In genomic region chr10:114638874-114639625, GRCh38 we compare ENCODE assay signal across 10 cellular contexts. TPM values are rescaled to one million over a fixed set of nuclear protein-coding genes. Genes with fewer than 3 reads are reported as not detected.
DNase-seq lines count a peak whose midpoint lies in the region; ATAC-seq and TF ChIP-seq lines count a peak whose summit lies in the region.
"Had no signal": no experiment of that assay in that cellular context is flagged by ENCODE, and none has a peak within 500 bp of the region (broad histone marks: within the 10 kb centered on the region; RNA-seq: fewer than 3 reads in every experiment).

No MANE protein-coding gene starts in this region.

- H3K36me3 Mint-ChIP-seq in immature natural killer cell (peaks cover 0 to 4% (median 0%) of the 10 kb centered on the region in 3 donors), H9 (ENCODE audit: insufficient read depth in 1 of 3, low read depth in 3 of 3) (no peaks in the 10 kb centered on the region)

- no peak overlapping the region for H3K4me2 ChIP-seq in H9 (ENCODE audit: insufficient read depth, insufficient read length, low read length)

- H4K8ac ChIP-seq in H9 (replicated peaks; ENCODE audit: insufficient read length, low read depth, low read length) = no peak overlapping the region

- H3K14ac ChIP-seq in H9 (ENCODE audit: insufficient read depth, low read length) = no peak overlapping the region

- H2BK5ac ChIP-seq in H9 (ENCODE audit: insufficient read length, low read length) = no peak overlapping the region

- H3K27ac Mint-ChIP-seq in immature natural killer cell (peak overlapping the region in 1 of 6 donors; percentile 69), H9 (no peak overlapping the region)
- H3K27ac Mint-ChIP-seq: activated CD4-positive, alpha-beta T cell treated with anti-CD3 and anti-CD28 coated beads, Interleukin-2, amount 10 ng/mL, durations not matched to agents 7 days and 5 days had no signal

- no peak overlapping the region for H2BK15ac ChIP-seq in H9 (ENCODE audit: low read depth, low read length)

- H3K23ac ChIP-seq in H9 (ENCODE audit: insufficient read length, low read depth, low read length) = no peak overlapping the region

- no peak overlapping the region for H2BK12ac ChIP-seq in H9 (ENCODE audit: insufficient read length, low read depth, low read length)

- H2AFZ ChIP-seq in H9 (ENCODE audit: low read length) = no peak overlapping the region

- no peak overlapping the region for H2BK20ac ChIP-seq in H9 (ENCODE audit: low read depth, low read length, poor library complexity, severe bottlenecking)

- H3K27me3 Mint-ChIP-seq in immature natural killer cell (ENCODE audit: low read depth in 3 of 3) = peaks cover 3 to 4% (median 4%) of the 10 kb centered on the region in 3 donors
- H3K27me3 Mint-ChIP-seq in H9 (ENCODE audit: low read depth) = peaks cover 1% of the 10 kb centered on the region; the same call in 1 of the 2 replicates

- WGBS in H9 (ENCODE audit: extremely low coverage, insufficient read length, low lambda C conversion rate) = no CpG with 5 or more reads among the region's 7 CpGs
- 72 to 83% methylated on average over 5 to 7 of the region's 7 CpGs for WGBS in transverse colon (ENCODE audit: low coverage in 1 of 2), 2 donors

- no peak for TF ChIP-seq EP300 in transverse colon (IDR thresholded peaks at IDR 0.05; ENCODE audit: low read depth)

- H2BK120ac ChIP-seq in H9 (ENCODE audit: low read depth, low read length, poor library complexity, severe bottlenecking) = no peak overlapping the region

- TF ChIP-seq POLR2A in transverse colon (IDR thresholded peaks at IDR 0.05) = no peak

- H3T11ph ChIP-seq in H9 (ENCODE audit: low read length) = no peak overlapping the region

- H3K9ac ChIP-seq in H9 (ENCODE audit: extremely low read depth, insufficient read length, low read length) = no peak overlapping the region

- H3K4me1 Mint-ChIP-seq in immature natural killer cell (peaks cover 10 to 15% of the 10 kb centered on the region in 2 donors), H9 (peaks cover 2 to 11% of the 10 kb centered on the region in 2 experiments; a peak in 2 of 4 replicates)
- H3K4me1 Mint-ChIP-seq: activated CD4-positive, alpha-beta T cell treated with anti-CD3 and anti-CD28 coated beads, Interleukin-2, amount 10 ng/mL, durations not matched to agents 7 days and 5 days had no signal

- H4K5ac ChIP-seq in H9 (ENCODE audit: insufficient read length, low read depth, low read length) = no peak overlapping the region

- ATAC-seq in HG02852 (IDR thresholded peaks at IDR 0.05; ENCODE audit: unreplicated experiment) = peak; percentile 52

- H3K4me3 Mint-ChIP-seq in immature natural killer cell = peak overlapping the region in 1 of 5 donors; percentile 24
- H3K4me3 Mint-ChIP-seq in H9 = no peak overlapping the region
- H3K4me3 Mint-ChIP-seq: activated CD4-positive, alpha-beta T cell treated with anti-CD3 and anti-CD28 coated beads, Interleukin-2, amount 10 ng/mL, durations not matched to agents 7 days and 5 days had no signal

- H2AK5ac ChIP-seq in H9 (ENCODE audit: insufficient read length, low read length) = no peak overlapping the region

- no peaks in the 10 kb centered on the region for H3K23me2 ChIP-seq in H9 (ENCODE audit: insufficient read length, low read depth, low read length, poor library complexity, severe bottlenecking)

- in situ Hi-C loops in transverse colon (cut with MboI; ENCODE audit: low pct_ligation_motif_present in 1 of 4, low pct_unique_long_range_greater_than_20kb in 1 of 4, low sequenced_read_pairs in 3 of 4) = no loop called here

- no peak overlapping the region for H3K4ac ChIP-seq in H9 (ENCODE audit: low read depth, low read length)

- H4K20me1 ChIP-seq in H9 (ENCODE audit: control insufficient read depth, insufficient read depth, insufficient read length) = no peaks in the 10 kb centered on the region

- H3K36me3 ChIP-seq in transverse colon = no peaks in the 10 kb centered on the region

- H3K4me3 ChIP-seq in transverse colon = no peak overlapping the region

- H3K9me3 ChIP-seq in H9 (ENCODE audit: control insufficient read depth, low read depth, low read length) = no peaks in the 10 kb centered on the region
- H3K9me3 ChIP-seq in transverse colon = no peaks in the 10 kb centered on the region

- peaks cover 0 to 2% (median 0%) of the 10 kb centered on the region in 6 donors for H3K9me3 Mint-ChIP-seq in immature natural killer cell
- no peaks in the 10 kb centered on the region for H3K9me3 Mint-ChIP-seq in H9
- H3K9me3 Mint-ChIP-seq: activated CD4-positive, alpha-beta T cell treated with anti-CD3 and anti-CD28 coated beads, Interleukin-2, amount 10 ng/mL, durations not matched to agents 7 days and 5 days had no signal

- H3K79me1 ChIP-seq in H9 (ENCODE audit: insufficient read depth, low read depth, low read length, poor library complexity, severe bottlenecking) = no peaks in the 10 kb centered on the region

- H3K18ac ChIP-seq in H9 (ENCODE audit: insufficient read length, low read depth, low read length) = no peak overlapping the region

- H3K4me1 ChIP-seq in H9 (ENCODE audit: insufficient read depth, low read length) (no peaks in the 10 kb centered on the region), transverse colon (peaks cover 0 to 19% (median 10%) of the 10 kb centered on the region in 4 donors)

- H3K27ac ChIP-seq in H9 (ENCODE audit: insufficient read length, low read depth, low read length) = no peak overlapping the region
- no peak overlapping the region for H3K27ac ChIP-seq in transverse colon

- H3K79me2 ChIP-seq in H9 (ENCODE audit: insufficient read depth, low read length) = no peaks in the 10 kb centered on the region

- TF ChIP-seq CTCF in H9 (conservative IDR thresholded peaks at IDR 0.05) (no peak), transverse colon (IDR thresholded peaks at IDR 0.05) (no peak)

- no peak overlapping the region for H4K91ac ChIP-seq in H9 (ENCODE audit: insufficient read length, low read depth, low read length)

- H3K56ac ChIP-seq in H9 (ENCODE audit: insufficient read length, low read depth, low read length) = no peak overlapping the region

- intact Hi-C loops in transverse colon (cut with DNase I; ENCODE audit: low total_unique reads) = no loop called here

- no peaks in the 10 kb centered on the region for H3K27me3 ChIP-seq in H9 (ENCODE audit: insufficient read depth, low read length)
- H3K27me3 ChIP-seq in transverse colon = no peaks in the 10 kb centered on the region

- peak; percentile 98 for DNase-seq in EH (ENCODE audit: low read depth)
- DNase-seq in SKM-1 (lab: John Stamatoyannopoulos, UW; ENCODE audit: unreplicated experiment) = peak; percentile 21
- peak in 2 of 3 donors; percentile 11 to 17 for DNase-seq in immature natural killer cell
- no peak for DNase-seq in HUDEP-2 (lab: John Stamatoyannopoulos, UW; ENCODE audit: unreplicated experiment in 76 of 76)
- no peak for DNase-seq in H9
- no peak for DNase-seq in transverse colon
- no peak for DNase-seq in RKO (ENCODE audit: low spot score)
- DNase-seq: activated CD4-positive, alpha-beta T cell treated with anti-CD3 and anti-CD28 coated beads, Interleukin-2, amount 10 ng/mL, durations not matched to agents 7 days and 5 days; Kasumi-1 had no signal

RNA-seq across cellular contexts. Expression of gene ABLIM1, which starts 19.0 kb away (rescaled TPM):
- polyA plus RNA-seq in immature natural killer cell = 100 to 1,000 TPM in 1 of 3 donors, 10 to 100 TPM in 2; 66.2 to 121 (median 74.1) TPM
- 31.8 and 32.1 TPM in 2 replicates for total RNA-seq in H9 (2021)
- 100 to 1,000 TPM in 2 of 4 donors, 10 to 100 TPM in 2; 56.9 to 108 (median 96.1) TPM for total RNA-seq in transverse colon

Comparison
In these comparisons a context has a peak if more than half of its experiments do, and no peak if none do; other contexts are left out.
1. DNase-seq: peak in EH (single experiment), SKM-1 (single experiment) and immature natural killer cell (2 of 3); none in HUDEP-2 (0 of 76), H9 (single experiment), transverse colon (single experiment) and RKO (single experiment).